ENCODE assay signal across 20 cellular contexts in the genomic region with DNA sequence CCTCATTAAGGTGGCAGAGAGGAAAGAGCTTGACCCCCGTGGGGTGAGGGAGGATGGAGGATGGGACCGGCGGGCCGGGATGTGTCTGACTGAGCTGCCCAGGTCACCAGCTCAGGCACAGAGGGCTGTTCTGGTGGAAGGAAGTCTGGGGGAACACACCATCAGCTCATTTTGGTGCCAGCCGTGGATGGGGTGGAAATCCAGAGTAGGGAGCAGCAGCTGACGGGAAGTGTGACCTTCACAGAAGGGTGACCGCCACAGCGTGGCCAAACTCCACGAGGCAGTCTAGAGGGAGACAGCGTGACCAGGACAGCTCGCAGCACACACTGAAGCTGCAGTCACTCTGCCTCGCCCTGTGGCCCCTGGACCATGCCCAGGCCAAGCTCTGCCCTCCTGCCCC. TPM values are rescaled to one million over a fixed set of nuclear protein-coding genes. Genes with fewer than 3 reads are reported as not detected.
A peak's percentile ranks its signal among the peaks of the same experiment; 100 is the strongest.
DNase-seq lines count a peak whose midpoint lies in the region; ATAC-seq and TF ChIP-seq lines count a peak whose summit lies in the region.
"Had no signal": no experiment of that assay in that cellular context is flagged by ENCODE, and none has a peak within 500 bp of the region (broad histone marks: within the 10 kb centered on the region; RNA-seq: fewer than 3 reads in every experiment).

No MANE protein-coding gene starts in this region.

- H3K27ac Mint-ChIP-seq in WTC11, result 0 out of 2 replicates have a peak overlapping the region, but pooled peaks have one; percentile 61
- H3K27ac Mint-ChIP-seq in memory B cell, result peak overlapping the region; percentile 56
- H3K27ac Mint-ChIP-seq: CD8-positive, alpha-beta T cell had no signal

- DNase-seq in heart left ventricle, result peak in 3 of 5 donors; percentile 7 to 51 (median 18)
- no peak for DNase-seq in left ventricle myocardium inferior
- no peak for DNase-seq in WTC11 (ENCODE audit: low spot score)
- DNase-seq in memory B cell (ENCODE audit: low spot score in 2 of 2), result no peak
- DNase-seq in aorta, result peak; percentile 39 to 58
- DNase-seq in DMS 273 treated with DMSO at 0.1 percent for 48 hours (lab: John Stamatoyannopoulos, UW), result no peak
- no peak for DNase-seq in T-helper 9 cell
- DNase-seq: CD8-positive, alpha-beta T cell; DMS153; GOT3; HCEC 1CT; MG63; NCI-H1417 treated with DMSO at 0.1 percent for 48 hours; NCI-H187 treated with DMSO at 0.1 percent for 48 hours; NCI-H2107; NCI-H446 treated with DMSO at 0.1 percent for 48 hours; NCI-H526 treated with DMSO at 0.1 percent for 48 hours; SHP77 treated with DMSO at 0.1 percent for 48 hours had no signal

- TF ChIP-seq CTCF in heart left ventricle (IDR thresholded peaks at IDR 0.05) (no peak), left ventricle myocardium inferior (IDR thresholded peaks at IDR 0.05; ENCODE audit: borderline replicate concordance) (no peak), WTC11 (IDR thresholded peaks at IDR 0.05) (no peak)

- H3K36me3 ChIP-seq in heart left ventricle (no peaks in the 10 kb centered on the region), left ventricle myocardium inferior (no peaks in the 10 kb centered on the region), aorta (ENCODE audit: control insufficient read depth in 1 of 2, insufficient read depth in 2 of 2, low read length in 1 of 2) (no peaks in the 10 kb centered on the region)

- H3K9me3 ChIP-seq in heart left ventricle (peaks cover 0 to 4% (median 0%) of the 10 kb centered on the region in 12 donors), left ventricle myocardium inferior (replicated peaks) (peaks cover 8% of the 10 kb centered on the region), aorta (ENCODE audit: control insufficient read depth, low read length) (no peaks in the 10 kb centered on the region)

- H3K27ac ChIP-seq in heart left ventricle (no peak overlapping the region), left ventricle myocardium inferior (replicated peaks) (no peak overlapping the region), aorta (ENCODE audit: low read depth in 1 of 2, low read length in 2 of 2) (no peak overlapping the region)

- H3K4me1 ChIP-seq in heart left ventricle, result peaks cover 0 to 16% (median 0%) of the 10 kb centered on the region in 12 donors
- peaks cover 8% of the 10 kb centered on the region for H3K4me1 ChIP-seq in left ventricle myocardium inferior
- no peaks in the 10 kb centered on the region for H3K4me1 ChIP-seq in aorta (ENCODE audit: control insufficient read depth in 1 of 2, insufficient read depth in 2 of 2, low read length in 2 of 2)

- ATAC-seq in heart left ventricle (no peak), WTC11 (no peak), memory B cell (ENCODE audit: low read depth) (no peak), aorta (ENCODE audit: low FRiP score) (no peak)
- ATAC-seq: CD8-positive, alpha-beta T cell; HepG2; K562 had no signal

- H3K4me1 Mint-ChIP-seq in WTC11 (peaks cover 4% of the 10 kb centered on the region), memory B cell (peaks cover 10% of the 10 kb centered on the region)

- 60 to 76% (median 62%) methylated on average over 5 to 12 of the region's 12 CpGs for WGBS in heart left ventricle, 4 donors
- 73 to 77% methylated on average over 10 to 12 of the region's 12 CpGs for WGBS in aorta, 2 donors

- no peak overlapping the region for H3K4me3 ChIP-seq in heart left ventricle
- H3K4me3 ChIP-seq in left ventricle myocardium inferior, result no peak overlapping the region
- H3K4me3 ChIP-seq in aorta (ENCODE audit: low read length in 2 of 2), result no peak overlapping the region
- H3K4me3 ChIP-seq: K562, MG63 had no signal

- H3K27me3 ChIP-seq in heart left ventricle, result no peaks in the 10 kb centered on the region
- H3K27me3 ChIP-seq in left ventricle myocardium inferior (ENCODE audit: low read depth), result peaks cover 24% of the 10 kb centered on the region
- H3K27me3 ChIP-seq in aorta (ENCODE audit: control insufficient read depth in 1 of 2, insufficient read depth in 2 of 2, low read length in 1 of 2), result no peaks in the 10 kb centered on the region
- H3K27me3 ChIP-seq: MG63 had no signal

- no peak for TF ChIP-seq POLR2A in heart left ventricle (IDR thresholded peaks at IDR 0.05)

- H3K36me3 Mint-ChIP-seq in WTC11 (peaks cover 6% of the 10 kb centered on the region; the same call in 1 of the 2 replicates), memory B cell (no peaks in the 10 kb centered on the region)
- H3K36me3 Mint-ChIP-seq: CD8-positive, alpha-beta T cell had no signal

- intact Hi-C loops in heart left ventricle (cut with DNase I), result loop anchor here in 7 of 10 donors (2.0 to 10.0 kb wide), 6 partner anchors 309 to 567 kb away; a partner anchor contains a TSS
- intact Hi-C loops in left ventricle myocardium inferior (cut with micrococcal nuclease), result no loop called here
- intact Hi-C loops in aorta (cut with DNase I), result loop anchor here (2.0 to 10.0 kb wide), 2 partner anchors 273 to 277 kb away; no protein-coding TSS in a partner anchor

- POLR2A ChIA-PET in WTC11 (lab: Charles Lee), result no interaction called here

- H3K9me3 Mint-ChIP-seq in WTC11, result peaks cover 7% of the 10 kb centered on the region; the same call in 1 of the 2 replicates
- H3K9me3 Mint-ChIP-seq in memory B cell, result no peaks in the 10 kb centered on the region
- H3K9me3 Mint-ChIP-seq: CD8-positive, alpha-beta T cell had no signal

- CTCF ChIA-PET in WTC11 (lab: Charles Lee), result interaction anchor here (0.9 to 3.4 kb wide), 2 partner anchors 43 to 312 kb away, joined by 4 to 16 read pairs; a partner anchor contains a TSS

- H3K4me3 Mint-ChIP-seq in WTC11 (no peak overlapping the region), memory B cell (no peak overlapping the region)
- H3K4me3 Mint-ChIP-seq: CD8-positive, alpha-beta T cell had no signal

- H3K27me3 Mint-ChIP-seq in WTC11 (ENCODE audit: low read depth) (peaks cover 8% of the 10 kb centered on the region), memory B cell (peaks cover 17% of the 10 kb centered on the region)

TF ChIP-seq in WTC11, 78 proteins besides CTCF, POLR2A, EP300 and RAD21 (continues in another document):
- TF ChIP-seq GTF2I (CRISPR knock-in tag; conservative IDR thresholded peaks at IDR 0.05) (no peak), MYBL2 (CRISPR knock-in tag; IDR thresholded peaks at IDR 0.05) (no peak), CREM (CRISPR knock-in tag; IDR thresholded peaks at IDR 0.05) (no peak), GRHL2 (CRISPR knock-in tag; IDR thresholded peaks at IDR 0.05; ENCODE audit: insufficient replicate concordance, severe bottlenecking) (no peak), ATF1 (CRISPR knock-in tag; IDR thresholded peaks at IDR 0.05) (no peak), ZNF671 (CRISPR knock-in tag; IDR thresholded peaks at IDR 0.05) (no peak)
- TF ChIP-seq, protein P1, sequence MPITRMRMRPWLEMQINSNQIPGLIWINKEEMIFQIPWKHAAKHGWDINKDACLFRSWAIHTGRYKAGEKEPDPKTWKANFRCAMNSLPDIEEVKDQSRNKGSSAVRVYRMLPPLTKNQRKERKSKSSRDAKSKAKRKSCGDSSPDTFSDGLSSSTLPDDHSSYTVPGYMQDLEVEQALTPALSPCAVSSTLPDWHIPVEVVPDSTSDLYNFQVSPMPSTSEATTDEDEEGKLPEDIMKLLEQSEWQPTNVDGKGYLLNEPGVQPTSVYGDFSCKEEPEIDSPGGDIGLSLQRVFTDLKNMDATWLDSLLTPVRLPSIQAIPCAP (CRISPR knock-in tag; IDR thresholded peaks at IDR 0.05), result no peak
- TF ChIP-seq, protein P2, sequence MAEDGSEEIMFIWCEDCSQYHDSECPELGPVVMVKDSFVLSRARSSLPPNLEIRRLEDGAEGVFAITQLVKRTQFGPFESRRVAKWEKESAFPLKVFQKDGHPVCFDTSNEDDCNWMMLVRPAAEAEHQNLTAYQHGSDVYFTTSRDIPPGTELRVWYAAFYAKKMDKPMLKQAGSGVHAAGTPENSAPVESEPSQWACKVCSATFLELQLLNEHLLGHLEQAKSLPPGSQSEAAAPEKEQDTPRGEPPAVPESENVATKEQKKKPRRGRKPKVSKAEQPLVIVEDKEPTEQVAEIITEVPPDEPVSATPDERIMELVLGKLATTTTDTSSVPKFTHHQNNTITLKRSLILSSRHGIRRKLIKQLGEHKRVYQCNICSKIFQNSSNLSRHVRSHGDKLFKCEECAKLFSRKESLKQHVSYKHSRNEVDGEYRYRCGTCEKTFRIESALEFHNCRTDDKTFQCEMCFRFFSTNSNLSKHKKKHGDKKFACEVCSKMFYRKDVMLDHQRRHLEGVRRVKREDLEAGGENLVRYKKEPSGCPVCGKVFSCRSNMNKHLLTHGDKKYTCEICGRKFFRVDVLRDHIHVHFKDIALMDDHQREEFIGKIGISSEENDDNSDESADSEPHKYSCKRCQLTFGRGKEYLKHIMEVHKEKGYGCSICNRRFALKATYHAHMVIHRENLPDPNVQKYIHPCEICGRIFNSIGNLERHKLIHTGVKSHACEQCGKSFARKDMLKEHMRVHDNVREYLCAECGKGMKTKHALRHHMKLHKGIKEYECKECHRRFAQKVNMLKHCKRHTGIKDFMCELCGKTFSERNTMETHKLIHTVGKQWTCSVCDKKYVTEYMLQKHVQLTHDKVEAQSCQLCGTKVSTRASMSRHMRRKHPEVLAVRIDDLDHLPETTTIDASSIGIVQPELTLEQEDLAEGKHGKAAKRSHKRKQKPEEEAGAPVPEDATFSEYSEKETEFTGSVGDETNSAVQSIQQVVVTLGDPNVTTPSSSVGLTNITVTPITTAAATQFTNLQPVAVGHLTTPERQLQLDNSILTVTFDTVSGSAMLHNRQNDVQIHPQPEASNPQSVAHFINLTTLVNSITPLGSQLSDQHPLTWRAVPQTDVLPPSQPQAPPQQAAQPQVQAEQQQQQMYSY (CRISPR knock-in tag; IDR thresholded peaks at IDR 0.05), result no peak
- TF ChIP-seq, protein P3, sequence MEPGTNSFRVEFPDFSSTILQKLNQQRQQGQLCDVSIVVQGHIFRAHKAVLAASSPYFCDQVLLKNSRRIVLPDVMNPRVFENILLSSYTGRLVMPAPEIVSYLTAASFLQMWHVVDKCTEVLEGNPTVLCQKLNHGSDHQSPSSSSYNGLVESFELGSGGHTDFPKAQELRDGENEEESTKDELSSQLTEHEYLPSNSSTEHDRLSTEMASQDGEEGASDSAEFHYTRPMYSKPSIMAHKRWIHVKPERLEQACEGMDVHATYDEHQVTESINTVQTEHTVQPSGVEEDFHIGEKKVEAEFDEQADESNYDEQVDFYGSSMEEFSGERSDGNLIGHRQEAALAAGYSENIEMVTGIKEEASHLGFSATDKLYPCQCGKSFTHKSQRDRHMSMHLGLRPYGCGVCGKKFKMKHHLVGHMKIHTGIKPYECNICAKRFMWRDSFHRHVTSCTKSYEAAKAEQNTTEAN (CRISPR knock-in tag; IDR thresholded peaks at IDR 0.05), result no peak

RNA-seq across cellular contexts. Expression of a gene that starts 45.3 kb away (rescaled TPM):
- total RNA-seq in heart left ventricle, result 10 to 100 TPM; 33.3 to 56.2 (median 38.6) TPM
- 10 to 100 TPM; 21.3 to 41.8 TPM for polyA plus RNA-seq in heart left ventricle
- 34.0 TPM for total RNA-seq in left ventricle myocardium inferior
- 30.9 to 41.7 TPM (median 31.7 TPM) in 3 replicates for total RNA-seq in WTC11 (2021)
- total RNA-seq in aorta, result 100 to 1,000 TPM in 1 of 2 donors, 10 to 100 TPM in 1; 88.3 to 164 TPM
- polyA plus RNA-seq in aorta, result 10 to 100 TPM; 16.9 to 72.0 TPM

Comparison
In these comparisons a context has a peak if more than half of its experiments do, and no peak if none do; other contexts are left out.
1. DNase-seq: peak in heart left ventricle (3 of 5) and aorta (2 of 2); none in left ventricle myocardium inferior (single experiment), WTC11 (single experiment), memory B cell (0 of 2), DMS 273 treated with DMSO at 0.1 percent for 48 hours (single experiment) and T-helper 9 cell (single experiment).